Comparison of ENCODE assay signal across 16 cellular contexts in the genomic region with DNA sequence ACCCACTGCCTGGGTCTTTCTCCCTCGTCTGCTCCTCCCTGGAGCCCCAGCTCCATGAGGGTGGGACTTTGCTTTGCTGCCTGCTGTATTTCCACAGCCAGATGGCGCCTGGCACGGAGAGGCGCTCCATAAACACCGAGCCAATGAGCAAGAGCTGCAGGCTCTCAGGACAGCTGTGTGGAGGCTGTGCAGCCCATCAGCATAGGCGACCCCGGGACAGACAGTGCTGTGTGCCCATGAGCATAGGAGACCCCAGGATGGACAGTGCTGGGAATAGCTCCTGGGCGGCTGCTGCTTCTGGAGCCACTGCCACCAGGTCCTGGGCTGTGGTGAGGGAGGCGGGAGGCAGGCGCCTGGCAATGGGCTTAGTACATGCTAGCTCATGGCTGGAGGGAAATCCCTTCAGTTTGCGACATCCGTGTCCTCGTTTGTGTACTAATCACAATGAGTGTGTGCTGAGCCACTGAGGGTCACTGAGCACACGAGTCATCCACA. TPM values are rescaled to one million over a fixed set of nuclear protein-coding genes. Genes with fewer than 3 reads are reported as not detected.
DNase-seq lines count a peak whose midpoint lies in the region; ATAC-seq and TF ChIP-seq lines count a peak whose summit lies in the region.
"Had no signal": no experiment of that assay in that cellular context is flagged by ENCODE, and none has a peak within 500 bp of the region (broad histone marks: within the 10 kb centered on the region; RNA-seq: fewer than 3 reads in every experiment).

No MANE protein-coding gene starts in this region.

- H3K36me3 Mint-ChIP-seq in H9 (ENCODE audit: insufficient read depth in 1 of 3, low read depth in 3 of 3): peaks cover 8 to 56% (median 33%) of the 10 kb centered on the region in 3 experiments; a peak in 6 of 7 replicates

- no peak overlapping the region for H2BK15ac ChIP-seq in H9 (ENCODE audit: low read depth, low read length)

- no CpG with 5 or more reads among the region's 14 CpGs for WGBS in H9 (ENCODE audit: extremely low coverage, insufficient read length, low lambda C conversion rate)

- ATAC-seq in GM18868 (IDR thresholded peaks at IDR 0.05; ENCODE audit: unreplicated experiment): no peak
- ATAC-seq in stimulated activated naive CD8-positive, alpha-beta T cell treated with anti-CD3 and anti-CD28 coated beads, Interleukin-15, Interleukin-2, amounts not matched to agents 100 U/mL and 50 U/mL, for 24 hours: no peak

- H2BK20ac ChIP-seq in H9 (ENCODE audit: low read depth, low read length, poor library complexity, severe bottlenecking): no peak overlapping the region

- no peak overlapping the region for H3K9ac ChIP-seq in H9 (ENCODE audit: extremely low read depth, insufficient read length, low read length)

- no peak overlapping the region for H3K56ac ChIP-seq in H9 (ENCODE audit: insufficient read length, low read depth, low read length)

- no peaks in the 10 kb centered on the region for H3K4me1 ChIP-seq in H9 (ENCODE audit: insufficient read depth, low read length)

- H4K20me1 ChIP-seq in H9 (ENCODE audit: control insufficient read depth, insufficient read depth, insufficient read length): no peaks in the 10 kb centered on the region

- no peak overlapping the region for H2AK5ac ChIP-seq in H9 (ENCODE audit: insufficient read length, low read length)

- H3K4me1 Mint-ChIP-seq in H9: no peaks in the 10 kb centered on the region
- H3K4me1 Mint-ChIP-seq: activated naive CD4-positive, alpha-beta T cell treated with anti-CD3 and anti-CD28 coated beads, Interleukin-2, amount 10 ng/mL, durations not matched to agents 7 days and 5 days; CD14-positive monocyte had no signal

- no peak overlapping the region for H4K5ac ChIP-seq in H9 (ENCODE audit: insufficient read length, low read depth, low read length)

- no peak overlapping the region for H3K14ac ChIP-seq in H9 (ENCODE audit: insufficient read depth, low read length)

- no peaks in the 10 kb centered on the region for H3K9me3 Mint-ChIP-seq in H9
- H3K9me3 Mint-ChIP-seq: activated naive CD4-positive, alpha-beta T cell treated with anti-CD3 and anti-CD28 coated beads, Interleukin-2, amount 10 ng/mL, durations not matched to agents 7 days and 5 days; CD14-positive monocyte had no signal

- H4K8ac ChIP-seq in H9 (replicated peaks; ENCODE audit: insufficient read length, low read depth, low read length): no peak overlapping the region

- no peak overlapping the region for H3K18ac ChIP-seq in H9 (ENCODE audit: insufficient read length, low read depth, low read length)

- TF ChIP-seq CTCF in H9 (conservative IDR thresholded peaks at IDR 0.05) (peak; percentile 58), VCaP (conservative IDR thresholded peaks at IDR 0.05) (peak; percentile 28), retinal pigment epithelial cell (conservative IDR thresholded peaks at IDR 0.05; ENCODE audit: low read depth, low read length) (peak; percentile 40)

- H2BK5ac ChIP-seq in H9 (ENCODE audit: insufficient read length, low read length): no peak overlapping the region

- no peaks in the 10 kb centered on the region for H3K27me3 ChIP-seq in H9 (ENCODE audit: insufficient read depth, low read length)
- H3K27me3 ChIP-seq: ovary had no signal

- no peaks in the 10 kb centered on the region for H3K9me3 ChIP-seq in H9 (ENCODE audit: control insufficient read depth, low read depth, low read length)
- H3K9me3 ChIP-seq: ovary had no signal

- no peak overlapping the region for H3K27ac ChIP-seq in H9 (ENCODE audit: insufficient read length, low read depth, low read length)
- H3K27ac ChIP-seq in VCaP: no peak overlapping the region
- H3K27ac ChIP-seq: ovary had no signal

- H3K23me2 ChIP-seq in H9 (ENCODE audit: insufficient read length, low read depth, low read length, poor library complexity, severe bottlenecking): no peaks in the 10 kb centered on the region

- DNase-seq in H9 (peak; percentile 77), iPS-NIHi11 (ENCODE audit: low spot score) (peak; percentile 79), retinal pigment epithelial cell (ENCODE audit: low read depth) (peak; percentile 26), NCI-H1092 (lab: John Stamatoyannopoulos, UW) (no peak)
- no peak for DNase-seq in stimulated activated naive CD8-positive, alpha-beta T cell treated with anti-CD3 and anti-CD28 coated beads, Interleukin-15, Interleukin-2, amounts not matched to agents 100 U/mL and 50 U/mL, for 24 hours
- DNase-seq: activated naive CD4-positive, alpha-beta T cell treated with anti-CD3 and anti-CD28 coated beads, Interleukin-2, amount 10 ng/mL, durations not matched to agents 7 days and 5 days; foreskin melanocyte; kidney glomerular epithelial cell; MM.1S; NCI-H345; ovary had no signal

- no peak overlapping the region for H3K4me3 ChIP-seq in retinal pigment epithelial cell (ENCODE audit: low read length)
- H3K4me3 ChIP-seq: ovary had no signal

- H2BK120ac ChIP-seq in H9 (ENCODE audit: low read depth, low read length, poor library complexity, severe bottlenecking): no peak overlapping the region

- no peak overlapping the region for H2BK12ac ChIP-seq in H9 (ENCODE audit: insufficient read length, low read depth, low read length)

- no peak overlapping the region for H3K4me3 Mint-ChIP-seq in H9
- H3K4me3 Mint-ChIP-seq: activated naive CD4-positive, alpha-beta T cell treated with anti-CD3 and anti-CD28 coated beads, Interleukin-2, amount 10 ng/mL, durations not matched to agents 7 days and 5 days; CD14-positive monocyte had no signal

- no peaks in the 10 kb centered on the region for H3K79me2 ChIP-seq in H9 (ENCODE audit: insufficient read depth, low read length)

- H3K79me1 ChIP-seq in H9 (ENCODE audit: insufficient read depth, low read depth, low read length, poor library complexity, severe bottlenecking): no peaks in the 10 kb centered on the region

- H3K27me3 Mint-ChIP-seq in H9 (ENCODE audit: low read depth): no peaks in the 10 kb centered on the region
- H3K27me3 Mint-ChIP-seq: activated naive CD4-positive, alpha-beta T cell treated with anti-CD3 and anti-CD28 coated beads, Interleukin-2, amount 10 ng/mL, durations not matched to agents 7 days and 5 days had no signal

- H3K4ac ChIP-seq in H9 (ENCODE audit: low read depth, low read length): no peak overlapping the region

- no peak overlapping the region for H3K27ac Mint-ChIP-seq in H9
- H3K27ac Mint-ChIP-seq: activated naive CD4-positive, alpha-beta T cell treated with anti-CD3 and anti-CD28 coated beads, Interleukin-2, amount 10 ng/mL, durations not matched to agents 7 days and 5 days had no signal

- no peak overlapping the region for H2AFZ ChIP-seq in H9 (ENCODE audit: low read length)

- no peak overlapping the region for H3K23ac ChIP-seq in H9 (ENCODE audit: insufficient read length, low read depth, low read length)

- no peak overlapping the region for H4K91ac ChIP-seq in H9 (ENCODE audit: insufficient read length, low read depth, low read length)

- no peak overlapping the region for H3K4me2 ChIP-seq in H9 (ENCODE audit: insufficient read depth, insufficient read length, low read length)

- no peak overlapping the region for H3T11ph ChIP-seq in H9 (ENCODE audit: low read length)

RNA-seq across cellular contexts. Expression of gene CEP104, which starts 29.2 kb away (rescaled TPM):
- 34.5 and 40.8 TPM in 2 replicates for total RNA-seq in H9 (2021)

RNA-seq across cellular contexts. Expression of gene DFFB, which starts 29.4 kb away (rescaled TPM):
- 9.1 and 9.7 TPM in 2 replicates for total RNA-seq in H9 (2021)

RNA-seq across cellular contexts. Expression of gene LRRC47, which starts 31.6 kb away (rescaled TPM):
- 65.1 and 72.8 TPM in 2 replicates for total RNA-seq in H9 (2021)

RNA-seq across cellular contexts. Expression of gene SMIM1, which starts 55.3 kb away (rescaled TPM):
- total RNA-seq in H9 (2021): 5.3 and 7.3 TPM in 2 replicates
- total RNA-seq: bronchial epithelial cell, HT-29 had no signal

Comparison
In these comparisons a context has a peak if more than half of its experiments do, and no peak if none do; other contexts are left out.
1. DNase-seq: peak in H9 (single experiment), iPS-NIHi11 (single experiment) and retinal pigment epithelial cell (single experiment); none in NCI-H1092 (single experiment) and stimulated activated naive CD8-positive, alpha-beta T cell treated with anti-CD3 and anti-CD28 coated beads, Interleukin-15, Interleukin-2, amounts not matched to agents 100 U/mL and 50 U/mL, for 24 hours (single experiment).
2. Peak in every context shown above with its lines, with median percentiles within 50 percentile points of each other: CTCF ChIP-seq.